In genomic region chr19:38949580-38950367, GRCh38 we compare ENCODE assay signal across 1 cellular context.
A peak's percentile ranks its signal among the peaks of the same experiment; 100 is the strongest.
TF ChIP-seq lines count a peak whose summit lies in the region.

No MANE protein-coding gene starts in this region.

TF ChIP-seq in endothelial cell of umbilical vein, 7 proteins besides CTCF, POLR2A, EP300 and RAD21:
- TF ChIP-seq MYC (IDR thresholded peaks at IDR 0.05; ENCODE audit: low read depth, low read length) (no peak), EZH2 (IDR thresholded peaks at IDR 0.05; ENCODE audit: borderline replicate concordance, low read depth, low read length, severe bottlenecking) (no peak), JUN (IDR thresholded peaks at IDR 0.05; ENCODE audit: borderline replicate concordance, insufficient read depth, insufficient read length, low read depth) (no peak), POLR2AphosphoS5 (IDR thresholded peaks at IDR 0.05; ENCODE audit: insufficient read depth, low read depth, low read length) (no peak), MAX (IDR thresholded peaks at IDR 0.05; ENCODE audit: insufficient read depth, insufficient read length) (peak; percentile 49)
